Comparison of ENCODE assay signal across 21 cellular contexts in the genomic region with DNA sequence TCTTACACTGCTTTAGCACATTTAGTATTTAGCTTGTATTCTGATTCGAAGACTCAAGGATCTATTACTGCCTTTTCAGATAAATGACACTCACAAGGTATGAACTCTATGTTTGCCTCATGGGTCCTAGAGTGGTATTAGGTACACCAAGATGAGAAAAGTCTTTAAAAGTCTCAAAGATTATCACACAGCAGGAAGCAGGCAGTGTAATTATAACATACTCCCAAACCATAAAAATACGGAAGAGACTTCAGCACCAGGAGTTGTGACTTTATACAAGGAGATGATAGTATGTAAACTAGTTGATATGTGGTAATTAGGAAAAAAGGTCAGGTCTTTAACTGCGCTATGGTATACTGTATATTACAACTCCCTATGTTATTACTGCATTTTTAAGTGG. TPM values are rescaled to one million over a fixed set of nuclear protein-coding genes. Genes with fewer than 3 reads are reported as not detected.
DNase-seq lines count a peak whose midpoint lies in the region; ATAC-seq and TF ChIP-seq lines count a peak whose summit lies in the region.
"Had no signal": no experiment of that assay in that cellular context is flagged by ENCODE, and none has a peak within 500 bp of the region (broad histone marks: within the 10 kb centered on the region; RNA-seq: fewer than 3 reads in every experiment).

No MANE protein-coding gene starts in this region.

- ATAC-seq in natural killer cell treated with Interleukin-12 subunit alpha and Interleukin-12 subunit beta and Interleukin-15 and Interleukin-18, amount 100 ng/mL, for 72 hours = no peak
- ATAC-seq: gastrocnemius medialis, Panc1 had no signal

- H3K27ac Mint-ChIP-seq in activated CD4-positive, alpha-beta T cell treated with anti-CD3 and anti-CD28 coated beads, Interleukin-2, amount 10 ng/mL, durations not matched to agents 7 days and 5 days = peak overlapping the region; percentile 92
- H3K27ac Mint-ChIP-seq in activated T-helper 2 cell treated with anti-CD3 and anti-CD28 coated beads, Interferon-gamma antibody, Interleukin-2, Interleukin-4, amounts not matched to agents 10 μg/mL and 5 μg/mL and 100 μg/mL, durations not matched to agents 14 hours and 24 hours and 36 hours = peak overlapping the region; percentile 91
- peak overlapping the region; percentile 4 to 70 for H3K27ac Mint-ChIP-seq in natural killer cell treated with Interleukin-12 subunit alpha and Interleukin-12 subunit beta and Interleukin-15 and Interleukin-18, amount 100 ng/mL, for 72 hours

- intact Hi-C loops in activated T-helper 2 cell treated with anti-CD3 and anti-CD28 coated beads, Interferon-gamma antibody, Interleukin-2, Interleukin-4, amounts not matched to agents 10 μg/mL and 5 μg/mL and 100 μg/mL, durations not matched to agents 14 hours and 24 hours and 36 hours (cut with micrococcal nuclease) = no loop called here

- CTCF ChIA-PET in activated CD4-positive, alpha-beta T cell treated with anti-CD3 and anti-CD28 coated beads, Interleukin-2, amount 10 ng/mL, durations not matched to agents 7 days and 5 days (lab: Charles Lee) = interaction anchor here (0.8 to 4.2 kb wide), 4 partner anchors 9 to 75 kb away, joined by 3 to 10 read pairs (median 3); no protein-coding TSS in a partner anchor
- CTCF ChIA-PET in HEK293 (lab: Yijun Ruan, JAX) = no interaction called here

- no peak overlapping the region for H3K4me3 Mint-ChIP-seq in activated CD4-positive, alpha-beta T cell treated with anti-CD3 and anti-CD28 coated beads, Interleukin-2, amount 10 ng/mL, durations not matched to agents 7 days and 5 days
- H3K4me3 Mint-ChIP-seq in activated T-helper 2 cell treated with anti-CD3 and anti-CD28 coated beads, Interferon-gamma antibody, Interleukin-2, Interleukin-4, amounts not matched to agents 10 μg/mL and 5 μg/mL and 100 μg/mL, durations not matched to agents 14 hours and 24 hours and 36 hours (ENCODE audit: low read depth) = peak overlapping the region; percentile 14
- no peak overlapping the region for H3K4me3 Mint-ChIP-seq in natural killer cell treated with Interleukin-12 subunit alpha and Interleukin-12 subunit beta and Interleukin-15 and Interleukin-18, amount 100 ng/mL, for 72 hours

- no peak for TF ChIP-seq CTCF in HEK293 (tag by site-specific recombination; IDR thresholded peaks at IDR 0.05)

- no peaks in the 10 kb centered on the region for H3K27me3 Mint-ChIP-seq in activated CD4-positive, alpha-beta T cell treated with anti-CD3 and anti-CD28 coated beads, Interleukin-2, amount 10 ng/mL, durations not matched to agents 7 days and 5 days
- no peaks in the 10 kb centered on the region for H3K27me3 Mint-ChIP-seq in activated T-helper 2 cell treated with anti-CD3 and anti-CD28 coated beads, Interferon-gamma antibody, Interleukin-2, Interleukin-4, amounts not matched to agents 10 μg/mL and 5 μg/mL and 100 μg/mL, durations not matched to agents 14 hours and 24 hours and 36 hours (ENCODE audit: low read depth)
- no peaks in the 10 kb centered on the region for H3K27me3 Mint-ChIP-seq in natural killer cell treated with Interleukin-12 subunit alpha and Interleukin-12 subunit beta and Interleukin-15 and Interleukin-18, amount 100 ng/mL, for 72 hours

- H3K36me3 ChIP-seq in HEK293 (ENCODE audit: control insufficient read depth in 2 of 2, insufficient read depth in 1 of 2, low read length in 2 of 2) = no peaks in the 10 kb centered on the region
- H3K36me3 ChIP-seq: gastrocnemius medialis, sigmoid colon had no signal

- peaks cover 19% of the 10 kb centered on the region for H3K36me3 Mint-ChIP-seq in activated CD4-positive, alpha-beta T cell treated with anti-CD3 and anti-CD28 coated beads, Interleukin-2, amount 10 ng/mL, durations not matched to agents 7 days and 5 days (ENCODE audit: low read depth)
- H3K36me3 Mint-ChIP-seq in activated T-helper 2 cell treated with anti-CD3 and anti-CD28 coated beads, Interferon-gamma antibody, Interleukin-2, Interleukin-4, amounts not matched to agents 10 μg/mL and 5 μg/mL and 100 μg/mL, durations not matched to agents 14 hours and 24 hours and 36 hours (ENCODE audit: low read depth) = peaks cover 16% of the 10 kb centered on the region
- H3K36me3 Mint-ChIP-seq in natural killer cell treated with Interleukin-12 subunit alpha and Interleukin-12 subunit beta and Interleukin-15 and Interleukin-18, amount 100 ng/mL, for 72 hours = peaks cover 8% of the 10 kb centered on the region

- peaks cover 67% of the 10 kb centered on the region for H3K4me1 Mint-ChIP-seq in activated CD4-positive, alpha-beta T cell treated with anti-CD3 and anti-CD28 coated beads, Interleukin-2, amount 10 ng/mL, durations not matched to agents 7 days and 5 days
- peaks cover 52% of the 10 kb centered on the region for H3K4me1 Mint-ChIP-seq in activated T-helper 2 cell treated with anti-CD3 and anti-CD28 coated beads, Interferon-gamma antibody, Interleukin-2, Interleukin-4, amounts not matched to agents 10 μg/mL and 5 μg/mL and 100 μg/mL, durations not matched to agents 14 hours and 24 hours and 36 hours (ENCODE audit: low read depth)
- H3K4me1 Mint-ChIP-seq in natural killer cell treated with Interleukin-12 subunit alpha and Interleukin-12 subunit beta and Interleukin-15 and Interleukin-18, amount 100 ng/mL, for 72 hours (ENCODE audit: low read depth in 2 of 2) = peaks cover 22 to 29% of the 10 kb centered on the region in 2 donors

- no peaks in the 10 kb centered on the region for H3K4me1 ChIP-seq in HEK293 (ENCODE audit: control insufficient read depth, insufficient read depth, low read length)

- H3K4me3 ChIP-seq in HEK293 (ENCODE audit: low read depth, low read length) = no peak overlapping the region
- H3K4me3 ChIP-seq: gastrocnemius medialis, GM23248, sigmoid colon had no signal

- no peaks in the 10 kb centered on the region for H3K9me3 ChIP-seq in HEK293 (ENCODE audit: control insufficient read depth, insufficient read depth, low read depth, low read length)
- H3K9me3 ChIP-seq: gastrocnemius medialis, sigmoid colon had no signal

- H3K27ac ChIP-seq in HEK293 (ENCODE audit: extremely low read depth, low read depth, low read length) = no peak overlapping the region
- H3K27ac ChIP-seq: GM23248 had no signal

- peaks cover 15% of the 10 kb centered on the region for H3K9me3 Mint-ChIP-seq in activated CD4-positive, alpha-beta T cell treated with anti-CD3 and anti-CD28 coated beads, Interleukin-2, amount 10 ng/mL, durations not matched to agents 7 days and 5 days
- peaks cover 14% of the 10 kb centered on the region for H3K9me3 Mint-ChIP-seq in activated T-helper 2 cell treated with anti-CD3 and anti-CD28 coated beads, Interferon-gamma antibody, Interleukin-2, Interleukin-4, amounts not matched to agents 10 μg/mL and 5 μg/mL and 100 μg/mL, durations not matched to agents 14 hours and 24 hours and 36 hours
- no peaks in the 10 kb centered on the region for H3K9me3 Mint-ChIP-seq in natural killer cell treated with Interleukin-12 subunit alpha and Interleukin-12 subunit beta and Interleukin-15 and Interleukin-18, amount 100 ng/mL, for 72 hours

- DNase-seq in activated CD4-positive, alpha-beta T cell treated with anti-CD3 and anti-CD28 coated beads, Interleukin-2, amount 10 ng/mL, durations not matched to agents 7 days and 5 days = no peak
- DNase-seq in activated CD4-positive, alpha-beta T cell treated with anti-CD3 and anti-CD28 coated beads, Interleukin-2, amount 50 U/mL, for 1 hour = no peak
- DNase-seq in activated T-helper 2 cell treated with anti-CD3 and anti-CD28 coated beads, Interferon-gamma antibody, Interleukin-2, Interleukin-4, amounts not matched to agents 10 μg/mL and 5 μg/mL and 100 μg/mL, durations not matched to agents 14 hours and 24 hours and 36 hours (ENCODE audit: low spot score) = no peak
- no peak for DNase-seq in natural killer cell treated with Interleukin-12 subunit alpha and Interleukin-12 subunit beta and Interleukin-15 and Interleukin-18, amount 100 ng/mL, for 72 hours (ENCODE audit: low spot score)
- no peak for DNase-seq in DMS79 (lab: John Stamatoyannopoulos, UW)
- no peak for DNase-seq in Ammon's horn (ENCODE audit: low spot score)
- DNase-seq in DMS153 (lab: John Stamatoyannopoulos, UW) = no peak
- DNase-seq: activated gamma-delta T cell treated with Interleukin-2 at 50 U/mL for 16 hours; central memory CD4-positive, alpha-beta T cell; DMS53; gastrocnemius medialis; GM23248; IMR-90; NCI-H1417 treated with DMSO at 0.1 percent for 48 hours; NCI-H446; nucleus accumbens; sigmoid colon; stimulated activated naive CD4-positive, alpha-beta T cell; SW 1271 had no signal

- POLR2A ChIA-PET in activated CD4-positive, alpha-beta T cell treated with anti-CD3 and anti-CD28 coated beads, Interleukin-2, amount 10 ng/mL, durations not matched to agents 7 days and 5 days (lab: Charles Lee) = no interaction called here
- POLR2A ChIA-PET in HEK293 (lab: Yijun Ruan, JAX) = no interaction called here

RNA-seq across cellular contexts. Expression of gene RCSD1, which starts 11.2 kb away (rescaled TPM):
- total RNA-seq in activated CD4-positive, alpha-beta T cell treated with anti-CD3 and anti-CD28 coated beads, Interleukin-2, amount 10 ng/mL, durations not matched to agents 7 days and 5 days = 100 to 1,000 TPM; 152 to 157 TPM
- 84.9 and 91.9 TPM in 2 replicates for total RNA-seq in activated T-helper 2 cell treated with anti-CD3 and anti-CD28 coated beads, Interferon-gamma antibody, Interleukin-2, Interleukin-4, amounts not matched to agents 10 μg/mL and 5 μg/mL and 100 μg/mL, durations not matched to agents 14 hours and 24 hours and 36 hours
- 10 to 100 TPM; 30.3 to 30.9 TPM for total RNA-seq in natural killer cell treated with Interleukin-12 subunit alpha and Interleukin-12 subunit beta and Interleukin-15 and Interleukin-18, amount 100 ng/mL, for 72 hours
- total RNA-seq: IMR-90 had no signal

Comparison
In these comparisons a context has a peak if more than half of its experiments do, and no peak if none do; other contexts are left out.
1. H3K27ac Mint-ChIP-seq: peak in every context shown above with its lines; median percentile 92 in activated CD4-positive, alpha-beta T cell treated with anti-CD3 and anti-CD28 coated beads, Interleukin-2, amount 10 ng/mL, durations not matched to agents 7 days and 5 days; 91 in activated T-helper 2 cell treated with anti-CD3 and anti-CD28 coated beads, Interferon-gamma antibody, Interleukin-2, Interleukin-4, amounts not matched to agents 10 μg/mL and 5 μg/mL and 100 μg/mL, durations not matched to agents 14 hours and 24 hours and 36 hours; 37 in natural killer cell treated with Interleukin-12 subunit alpha and Interleukin-12 subunit beta and Interleukin-15 and Interleukin-18, amount 100 ng/mL, for 72 hours.